ENCODE assay signal across 14 cellular contexts in genomic region chr3:143363276-143363675, GRCh38.
DNase-seq lines count a peak whose midpoint lies in the region; ATAC-seq, FAIRE-seq and TF ChIP-seq lines count a peak whose summit lies in the region.
"Had no signal": no experiment of that assay in that cellular context is flagged by ENCODE, and none has a peak within 500 bp of the region (broad histone marks: within the 10 kb centered on the region; RNA-seq: fewer than 3 reads in every experiment).

No MANE protein-coding gene starts in this region.

- intact Hi-C loops in mammary epithelial cell (cut with micrococcal nuclease): no loop called here
- intact Hi-C loops in psoas muscle (cut with DNase I): no loop called here

- H4K20me1 ChIP-seq in mammary epithelial cell (ENCODE audit: insufficient read depth, low read length): no peaks in the 10 kb centered on the region

- H3K4me2 ChIP-seq in mammary epithelial cell (ENCODE audit: insufficient read depth, low read depth, low read length): peak overlapping the region; percentile 15

- dilution Hi-C loops in mammary epithelial cell (cut with HindIII; ENCODE audit: low sequenced_read_pairs): no loop called here

- H3K9me3 Mint-ChIP-seq in activated T-cell treated with anti-CD3 and anti-CD28 coated beads, Interleukin-2, amount 50 U/mL, for 72 hours: no peaks in the 10 kb centered on the region
- no peaks in the 10 kb centered on the region for H3K9me3 Mint-ChIP-seq in osteocyte (ENCODE audit: unreplicated experiment)
- H3K9me3 Mint-ChIP-seq: H9 had no signal

- no peaks in the 10 kb centered on the region for H3K36me3 ChIP-seq in mammary epithelial cell (ENCODE audit: insufficient read depth, low read length)
- H3K36me3 ChIP-seq in psoas muscle (ENCODE audit: insufficient read depth in 1 of 2, low read depth in 1 of 2): no peaks in the 10 kb centered on the region
- H3K36me3 ChIP-seq in Peyer's patch: no peaks in the 10 kb centered on the region
- H3K36me3 ChIP-seq: ovary had no signal

- no peak overlapping the region for H2AFZ ChIP-seq in mammary epithelial cell (ENCODE audit: low read depth, low read length)

- FAIRE-seq in RCC 7860 (lab: Jason Lieb, UNC): peak; percentile 76

- no peak overlapping the region for H3K9ac ChIP-seq in mammary epithelial cell (ENCODE audit: insufficient read depth, low read length)

- H3K79me2 ChIP-seq in mammary epithelial cell (ENCODE audit: insufficient read depth, low read length): no peaks in the 10 kb centered on the region

- DNase-seq in activated T-cell treated with anti-CD3 and anti-CD28 coated beads, Interleukin-2, amount 50 U/mL, for 72 hours: no peak
- DNase-seq in activated T-cell treated with anti-CD3 and anti-CD28 coated beads, Interleukin-2, amount 50 U/mL, for 48 hours: no peak
- DNase-seq in RCC 7860 (ENCODE audit: low spot score): peak; percentile 8
- DNase-seq in mammary epithelial cell: peak; percentile 44
- DNase-seq in osteocyte (ENCODE audit: extremely low spot score, unreplicated experiment): no peak
- DNase-seq in activated gamma-delta T cell (lab: John Stamatoyannopoulos, UW): no peak
- DNase-seq in psoas muscle: no peak
- no peak for DNase-seq in Peyer's patch
- DNase-seq: cortex of kidney; DMS79 treated with DMSO at 0.1 percent for 48 hours; H9; ovary; RPMI8226; stimulated activated CD4-positive, alpha-beta T cell treated with anti-CD3 and anti-CD28 coated beads, Interleukin-1b, Interleukin-23, amount 100 ng/mL, for 48 hours had no signal

- in situ Hi-C loops in mammary epithelial cell (cut with MboI; ENCODE audit: low sequenced_read_pairs in 2 of 2): no loop called here

- no peaks in the 10 kb centered on the region for H3K27me3 Mint-ChIP-seq in activated T-cell treated with anti-CD3 and anti-CD28 coated beads, Interleukin-2, amount 50 U/mL, for 72 hours (ENCODE audit: low read depth)
- no peaks in the 10 kb centered on the region for H3K27me3 Mint-ChIP-seq in osteocyte (ENCODE audit: unreplicated experiment)

- no peak overlapping the region for H3K27ac ChIP-seq in mammary epithelial cell (ENCODE audit: insufficient read depth, low read depth, low read length)
- H3K27ac ChIP-seq in psoas muscle: no peak overlapping the region
- H3K27ac ChIP-seq in Peyer's patch: no peak overlapping the region
- H3K27ac ChIP-seq: ovary had no signal

- no TSS peak for BruUV-seq in mammary epithelial cell (replicated peaks; lab: Mats Ljungman, UMichigan)

- no peak for TF ChIP-seq POLR2A in Peyer's patch (IDR thresholded peaks at IDR 0.05)

- H3K4me1 ChIP-seq in mammary epithelial cell (ENCODE audit: insufficient read depth, low read length) (no peaks in the 10 kb centered on the region), psoas muscle (no peaks in the 10 kb centered on the region), Peyer's patch (no peaks in the 10 kb centered on the region)

- 2% methylated on average over 3 of the region's 3 CpGs for WGBS in mammary epithelial cell (ENCODE audit: low coverage, missing lambda C conversion rate)
- WGBS in psoas muscle, 3 donors: 74 to 79% (median 74%) methylated on average over 3 of the region's 3 CpGs

- no peak for TF ChIP-seq CTCF in mammary epithelial cell (conservative IDR thresholded peaks at IDR 0.05 in 1 of 2, IDR thresholded peaks at IDR 0.05 in 1 of 2; ENCODE audit: extremely low read depth in 1 of 2, insufficient read depth in 1 of 2, low read depth in 1 of 2, low read length in 2 of 2)
- no peak for TF ChIP-seq CTCF in osteocyte (IDR thresholded peaks at IDR 0.05)
- TF ChIP-seq CTCF in psoas muscle (IDR thresholded peaks at IDR 0.05): no peak
- TF ChIP-seq CTCF in Peyer's patch (IDR thresholded peaks at IDR 0.05): no peak

- peak overlapping the region; percentile 7 to 69 for H3K4me3 Mint-ChIP-seq in activated T-cell treated with anti-CD3 and anti-CD28 coated beads, Interleukin-2, amount 50 U/mL, for 72 hours
- no peak overlapping the region for H3K4me3 Mint-ChIP-seq in osteocyte (ENCODE audit: unreplicated experiment)
- H3K4me3 Mint-ChIP-seq: H9 had no signal

- H3K27me3 ChIP-seq in mammary epithelial cell (ENCODE audit: insufficient read depth, low read length) (no peaks in the 10 kb centered on the region), psoas muscle (ENCODE audit: insufficient read depth in 3 of 3, low read length in 2 of 3) (no peaks in the 10 kb centered on the region), Peyer's patch (no peaks in the 10 kb centered on the region)
- H3K27me3 ChIP-seq: ovary had no signal

- H3K36me3 Mint-ChIP-seq in activated T-cell treated with anti-CD3 and anti-CD28 coated beads, Interleukin-2, amount 50 U/mL, for 72 hours (ENCODE audit: insufficient read depth in 2 of 2): peaks cover 0 to 1% of the 10 kb centered on the region in 2 donors
- peaks cover 3% of the 10 kb centered on the region for H3K36me3 Mint-ChIP-seq in osteocyte (ENCODE audit: unreplicated experiment)

- peaks cover 23% of the 10 kb centered on the region for H3K4me1 Mint-ChIP-seq in activated T-cell treated with anti-CD3 and anti-CD28 coated beads, Interleukin-2, amount 50 U/mL, for 72 hours (ENCODE audit: low read depth)
- peaks cover 22% of the 10 kb centered on the region for H3K4me1 Mint-ChIP-seq in osteocyte (ENCODE audit: unreplicated experiment)

- H3K27ac Mint-ChIP-seq in activated T-cell treated with anti-CD3 and anti-CD28 coated beads, Interleukin-2, amount 50 U/mL, for 72 hours: peak overlapping the region; percentile 55
- H3K27ac Mint-ChIP-seq in osteocyte (ENCODE audit: unreplicated experiment): peak overlapping the region; percentile 32

- no peak for ATAC-seq in activated T-cell treated with anti-CD3 and anti-CD28 coated beads, Interleukin-2, amount 50 U/mL, for 72 hours (replicated peaks in 1 of 2)
- no peak for ATAC-seq in psoas muscle

- H3K9me3 ChIP-seq in mammary epithelial cell (replicated peaks; ENCODE audit: insufficient read depth, low read length): no peaks in the 10 kb centered on the region
- no peaks in the 10 kb centered on the region for H3K9me3 ChIP-seq in psoas muscle
- no peaks in the 10 kb centered on the region for H3K9me3 ChIP-seq in Peyer's patch
- H3K9me3 ChIP-seq: ovary had no signal

- CTCF ChIA-PET in mammary epithelial cell (lab: Charles Lee; ENCODE audit: low non-redundant PET): interaction anchor here (0.6 kb wide), 1 partner anchor 355 kb away, joined by 3 read pairs; no protein-coding TSS in a partner anchor

- H3K4me3 ChIP-seq in mammary epithelial cell (replicated peaks in 1 of 3; ENCODE audit: insufficient read depth in 1 of 3, low read depth in 2 of 3, low read length in 3 of 3) (no peak overlapping the region), psoas muscle (no peak overlapping the region), Peyer's patch (no peak overlapping the region)
- H3K4me3 ChIP-seq: ovary had no signal

Comparison
In these comparisons a context has a peak if more than half of its experiments do, and no peak if none do; other contexts are left out.
1. DNase-seq: peak in RCC 7860 (single experiment) and mammary epithelial cell (single experiment); none in activated T-cell treated with anti-CD3 and anti-CD28 coated beads, Interleukin-2, amount 50 U/mL, for 72 hours (0 of 2), activated T-cell treated with anti-CD3 and anti-CD28 coated beads, Interleukin-2, amount 50 U/mL, for 48 hours (0 of 2), osteocyte (single experiment), activated gamma-delta T cell (single experiment), psoas muscle (0 of 2) and Peyer's patch (0 of 3).